ENCODE assay signal across 8 cellular contexts in the genomic region with DNA sequence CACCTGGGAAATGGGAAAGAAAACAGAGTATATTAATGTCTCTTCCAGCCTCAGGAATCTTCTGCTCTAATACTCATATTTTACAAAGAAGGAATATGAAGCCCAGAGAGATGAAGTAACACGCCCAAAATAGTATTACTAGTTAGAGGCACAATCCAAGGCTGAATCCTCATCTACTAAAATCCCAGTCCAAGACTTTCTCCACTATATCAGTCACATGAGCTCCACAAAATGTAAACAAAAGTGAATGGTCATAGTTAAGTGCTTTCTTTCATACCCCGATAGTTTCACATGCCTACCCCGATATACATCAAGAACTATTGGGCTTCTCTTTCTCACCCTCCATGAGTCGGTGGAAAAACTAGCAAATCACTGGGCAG. TPM values are rescaled to one million over a fixed set of nuclear protein-coding genes. Genes with fewer than 3 reads are reported as not detected.
DNase-seq lines count a peak whose midpoint lies in the region; ATAC-seq and TF ChIP-seq lines count a peak whose summit lies in the region.

No MANE protein-coding gene starts in this region.

- H3K4me1 ChIP-seq in ovary (ENCODE audit: insufficient read depth), result peaks cover 3% of the 10 kb centered on the region

- no peaks in the 10 kb centered on the region for H3K27me3 ChIP-seq in ovary

- CTCF ChIA-PET in RWPE1 (lab: Yijun Ruan, JAX), result interaction anchor here (0.5 kb wide), 1 partner anchor 946 kb away, joined by 4 read pairs; no protein-coding TSS in a partner anchor

- no peaks in the 10 kb centered on the region for H3K9me3 ChIP-seq in ovary

- H3K27ac ChIP-seq in RWPE1 (peak overlapping the region; percentile 80), ovary (peak overlapping the region; percentile 79 to 86)

- TF ChIP-seq EP300 in ovary (IDR thresholded peaks at IDR 0.05), result no peak

- no peaks in the 10 kb centered on the region for H3K36me3 ChIP-seq in ovary

- WGBS in ovary, 3 donors, result 1 to 3% (median 2%) methylated on average over 4 of the region's 4 CpGs

- POLR2A ChIA-PET in RWPE1 (lab: Yijun Ruan, JAX; ENCODE audit: low non-redundant PET), result no interaction called here

- ATAC-seq in GM18907 (IDR thresholded peaks at IDR 0.05; ENCODE audit: unreplicated experiment) (peak; percentile 9), GM18511 (IDR thresholded peaks at IDR 0.05; ENCODE audit: unreplicated experiment) (no peak)

- DNase-seq in RWPE1 (ENCODE audit: low spot score), result no peak
- DNase-seq in fibroblast of gingiva (ENCODE audit: low read depth), result peak; percentile 43
- DNase-seq in ovary, result no peak
- DNase-seq in NCI-H345 (lab: John Stamatoyannopoulos, UW), result no peak
- DNase-seq in NCI-H2227 (lab: John Stamatoyannopoulos, UW; ENCODE audit: unreplicated experiment), result no peak
- no peak for DNase-seq in mucosa of gallbladder (ENCODE audit: low spot score)

- peak overlapping the region; percentile 72 for H3K4me3 ChIP-seq in ovary

- TF ChIP-seq POLR2A in ovary (IDR thresholded peaks at IDR 0.05), result no peak

- intact Hi-C loops in ovary (cut with DNase I), result loop anchor here in 1 of 4 donors (10.0 kb wide), 1 partner anchor 512 kb away; no protein-coding TSS in a partner anchor

- TF ChIP-seq CTCF in RWPE1 (conservative IDR thresholded peaks at IDR 0.05; ENCODE audit: low read depth), result no peak
- no peak for TF ChIP-seq CTCF in ovary (IDR thresholded peaks at IDR 0.05)

RNA-seq across cellular contexts. Expression of gene INTS2, which starts 1.0 kb away (rescaled TPM):
- total RNA-seq in ovary (10 to 100 TPM in 3 of 7 donors, 1 to 10 TPM in 4; 5.8 to 11.0 (median 9.1) TPM), mucosa of gallbladder (11.3 TPM)
- polyA plus RNA-seq in ovary, result 1 to 10 TPM; 2.3 to 4.6 TPM
